2 cellular contexts compared by ENCODE assay signal in genomic region chr3:149179225-149179624, GRCh38.
TF ChIP-seq lines count a peak whose summit lies in the region.

No MANE protein-coding gene starts in this region.

TF ChIP-seq in A549, 52 proteins besides CTCF, POLR2A, EP300 and RAD21:
- TF ChIP-seq GATA3 (IDR thresholded peaks at IDR 0.05; ENCODE audit: borderline replicate concordance) (peak; percentile 30; the same call in 1 of the 2 replicates), CHD4 (IDR thresholded peaks at IDR 0.05; ENCODE audit: borderline replicate concordance) (no peak), FOSB (CRISPR knock-in tag; IDR thresholded peaks at IDR 0.05) (0 out of 2 replicates have a peak, but pooled peaks have one; percentile 65), FOSL2 (IDR thresholded peaks at IDR 0.05) (peak; percentile 23; the same call in 1 of the 2 replicates), FOSL2 (CRISPR knock-in tag; IDR thresholded peaks at IDR 0.05) (peak; percentile 73), JUNB (IDR thresholded peaks at IDR 0.05) (peak; percentile 69), CEBPB (IDR thresholded peaks at IDR 0.05) (peak; percentile 58 to 67), JUN (IDR thresholded peaks at IDR 0.05) (no peak; a peak in 1 of 5 replicates), MAX (IDR thresholded peaks at IDR 0.05) (no peak)

TF ChIP-seq in IMR-90, 13 proteins besides CTCF, POLR2A, EP300 and RAD21:
- TF ChIP-seq FOS (IDR thresholded peaks at IDR 0.05; ENCODE audit: low read depth, low read length) (0 out of 2 replicates have a peak, but pooled peaks have one; percentile 39), CEBPB (IDR thresholded peaks at IDR 0.05; ENCODE audit: low read depth, low read length) (peak; percentile 74), CHD1 (IDR thresholded peaks at IDR 0.05; ENCODE audit: low read depth, low read length) (no peak)
